8 cellular contexts compared by ENCODE assay signal in the genomic region with DNA sequence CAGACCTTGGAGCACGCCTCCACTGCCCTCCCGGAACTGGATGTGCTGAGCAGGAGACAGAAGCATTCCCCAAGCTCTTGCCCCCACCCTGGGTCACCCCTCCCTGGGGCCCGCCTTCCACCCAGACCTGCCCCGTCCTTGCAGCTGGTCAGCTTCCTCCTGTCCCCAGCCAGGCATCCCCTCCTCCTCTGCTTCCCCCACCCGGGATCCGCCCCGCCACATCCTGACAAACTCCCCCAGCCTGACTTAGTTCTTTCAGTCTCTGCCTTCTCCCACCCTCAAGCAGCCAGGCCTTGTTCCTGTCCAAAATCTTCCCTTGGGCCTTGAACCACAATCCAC. TPM values are rescaled to one million over a fixed set of nuclear protein-coding genes. Genes with fewer than 3 reads are reported as not detected.
DNase-seq lines count a peak whose midpoint lies in the region; ATAC-seq, FAIRE-seq and TF ChIP-seq lines count a peak whose summit lies in the region.

No MANE protein-coding gene starts in this region.

- H3K4me1 ChIP-seq in osteoblast (ENCODE audit: insufficient read depth, low read length) = peaks cover 43% of the 10 kb centered on the region

- H3K27ac ChIP-seq in osteoblast (ENCODE audit: low read depth, low read length) = peak overlapping the region; percentile 37

- no peak overlapping the region for H3K4me2 ChIP-seq in osteoblast (ENCODE audit: insufficient read depth, low read length)

- no peaks in the 10 kb centered on the region for H3K27me3 ChIP-seq in osteoblast (ENCODE audit: insufficient read depth, low read length)

- peaks cover 18% of the 10 kb centered on the region for H4K20me1 ChIP-seq in osteoblast (ENCODE audit: insufficient read depth, low read length)

- peaks cover 35% of the 10 kb centered on the region for H3K79me2 ChIP-seq in osteoblast (ENCODE audit: insufficient read depth, low read length)

- ATAC-seq in HG03280 (IDR thresholded peaks at IDR 0.05; ENCODE audit: unreplicated experiment) = no peak
- no peak for ATAC-seq in HG02870 (IDR thresholded peaks at IDR 0.05; ENCODE audit: unreplicated experiment)

- FAIRE-seq in D721Med (lab: Jason Lieb, UNC) = no peak

- DNase-seq in ELR (ENCODE audit: low read depth) (peak; percentile 28), RPMI7951 (ENCODE audit: low read depth) (peak; percentile 79), fibroblast of mammary gland (ENCODE audit: low read depth) (peak; percentile 30), osteoblast (ENCODE audit: insufficient read length, low spot score, missing footprints) (peak; percentile 95), COR-L47 (lab: John Stamatoyannopoulos, UW) (no peak), D721Med (ENCODE audit: insufficient read length, low spot score) (no peak)

- no peaks in the 10 kb centered on the region for H3K9me3 ChIP-seq in osteoblast (ENCODE audit: low read depth, low read length)

- TF ChIP-seq CTCF in fibroblast of mammary gland (conservative IDR thresholded peaks at IDR 0.05; ENCODE audit: control insufficient read depth, insufficient read depth, low read depth, low read length) (no peak), osteoblast (IDR thresholded peaks at IDR 0.05; ENCODE audit: extremely low read depth, low read depth, low read length) (no peak), D721Med (IDR thresholded peaks at IDR 0.05; ENCODE audit: insufficient read depth, missing control alignments) (no peak)

- no peaks in the 10 kb centered on the region for H3K36me3 ChIP-seq in osteoblast (ENCODE audit: insufficient read depth, low read length)

- no peak overlapping the region for H2AFZ ChIP-seq in osteoblast (ENCODE audit: low read length)

- H3K4me3 ChIP-seq in fibroblast of mammary gland (ENCODE audit: control insufficient read depth, low read depth, low read length) (no peak overlapping the region), osteoblast (ENCODE audit: insufficient read depth, low read length) (no peak overlapping the region)

RNA-seq across cellular contexts. Expression of a gene that starts 1.1 kb away (rescaled TPM):
- 27.6 and 37.1 TPM in 2 replicates for total RNA-seq in RPMI7951 (2014; rRNA removed; shearing (Covaris generic))
- 166 and 209 TPM in 2 replicates for total RNA-seq in osteoblast

RNA-seq across cellular contexts. Expression of a gene that starts 18.2 kb away (rescaled TPM):
- 0.68 and 2.2 TPM in 2 replicates for total RNA-seq in RPMI7951 (2014; rRNA removed; shearing (Covaris generic))
- total RNA-seq in osteoblast = 5.9 and 6.5 TPM in 2 replicates

RNA-seq across cellular contexts. Expression of a gene that starts 34.6 kb away (rescaled TPM):
- total RNA-seq in RPMI7951 (2014; rRNA removed; shearing (Covaris generic)) = 15.3 and 18.3 TPM in 2 replicates
- 51.0 and 61.2 TPM in 2 replicates for total RNA-seq in osteoblast

RNA-seq across cellular contexts. Expression of a gene that starts 38.4 kb away (rescaled TPM):
- total RNA-seq in RPMI7951 (2014; rRNA removed; shearing (Covaris generic)) = 1.8 TPM in 2 replicates
- 2.9 and 6.2 TPM in 2 replicates for total RNA-seq in osteoblast

RNA-seq across cellular contexts. Expression of a gene that starts 47.1 kb away (rescaled TPM):
- total RNA-seq in RPMI7951 (2014; rRNA removed; shearing (Covaris generic)) = 6.7 and 13.2 TPM in 2 replicates
- total RNA-seq in osteoblast = 24.8 and 34.0 TPM in 2 replicates

Comparison
In these comparisons a context has a peak if more than half of its experiments do, and no peak if none do; other contexts are left out.
1. DNase-seq: peak in ELR (single experiment), RPMI7951 (single experiment), fibroblast of mammary gland (single experiment) and osteoblast (single experiment); none in COR-L47 (single experiment) and D721Med (single experiment).